ENCODE assay signal across 1 cellular context in the genomic region with DNA sequence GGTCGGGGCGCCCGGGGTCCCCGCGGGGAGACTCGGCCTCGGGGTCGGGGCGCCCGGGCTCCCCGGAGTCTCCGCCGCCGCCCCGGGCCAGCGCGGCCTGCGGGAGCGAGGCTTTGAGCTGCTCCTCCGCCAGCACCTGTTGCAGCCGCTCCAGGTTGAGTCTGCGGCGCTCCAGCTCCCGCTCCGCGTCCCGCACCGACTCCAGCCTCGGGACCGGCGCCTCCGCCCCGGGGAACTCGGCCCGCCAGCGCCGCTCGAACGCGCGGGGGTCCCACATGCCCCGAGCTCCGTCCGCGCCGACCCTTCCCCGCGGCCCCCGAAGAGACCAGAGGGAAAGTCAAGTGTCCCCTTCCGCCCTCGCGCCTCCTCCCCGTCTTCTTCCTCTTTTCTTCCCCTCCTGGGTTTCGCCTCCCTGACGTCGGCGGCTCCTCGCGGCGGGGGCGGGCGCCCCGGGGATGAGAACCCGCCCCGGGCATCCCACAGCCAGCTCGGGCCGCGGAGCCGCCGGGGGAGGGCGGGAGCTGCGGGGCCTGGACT.
A peak's percentile ranks its signal among the peaks of the same experiment; 100 is the strongest.
TF ChIP-seq lines count a peak whose summit lies in the region.

No MANE protein-coding gene starts in this region.

TF ChIP-seq in GM12878, 131 proteins besides CTCF, POLR2A, EP300 and RAD21 (continued from another document and continues in another):
- TF ChIP-seq, protein P1, sequence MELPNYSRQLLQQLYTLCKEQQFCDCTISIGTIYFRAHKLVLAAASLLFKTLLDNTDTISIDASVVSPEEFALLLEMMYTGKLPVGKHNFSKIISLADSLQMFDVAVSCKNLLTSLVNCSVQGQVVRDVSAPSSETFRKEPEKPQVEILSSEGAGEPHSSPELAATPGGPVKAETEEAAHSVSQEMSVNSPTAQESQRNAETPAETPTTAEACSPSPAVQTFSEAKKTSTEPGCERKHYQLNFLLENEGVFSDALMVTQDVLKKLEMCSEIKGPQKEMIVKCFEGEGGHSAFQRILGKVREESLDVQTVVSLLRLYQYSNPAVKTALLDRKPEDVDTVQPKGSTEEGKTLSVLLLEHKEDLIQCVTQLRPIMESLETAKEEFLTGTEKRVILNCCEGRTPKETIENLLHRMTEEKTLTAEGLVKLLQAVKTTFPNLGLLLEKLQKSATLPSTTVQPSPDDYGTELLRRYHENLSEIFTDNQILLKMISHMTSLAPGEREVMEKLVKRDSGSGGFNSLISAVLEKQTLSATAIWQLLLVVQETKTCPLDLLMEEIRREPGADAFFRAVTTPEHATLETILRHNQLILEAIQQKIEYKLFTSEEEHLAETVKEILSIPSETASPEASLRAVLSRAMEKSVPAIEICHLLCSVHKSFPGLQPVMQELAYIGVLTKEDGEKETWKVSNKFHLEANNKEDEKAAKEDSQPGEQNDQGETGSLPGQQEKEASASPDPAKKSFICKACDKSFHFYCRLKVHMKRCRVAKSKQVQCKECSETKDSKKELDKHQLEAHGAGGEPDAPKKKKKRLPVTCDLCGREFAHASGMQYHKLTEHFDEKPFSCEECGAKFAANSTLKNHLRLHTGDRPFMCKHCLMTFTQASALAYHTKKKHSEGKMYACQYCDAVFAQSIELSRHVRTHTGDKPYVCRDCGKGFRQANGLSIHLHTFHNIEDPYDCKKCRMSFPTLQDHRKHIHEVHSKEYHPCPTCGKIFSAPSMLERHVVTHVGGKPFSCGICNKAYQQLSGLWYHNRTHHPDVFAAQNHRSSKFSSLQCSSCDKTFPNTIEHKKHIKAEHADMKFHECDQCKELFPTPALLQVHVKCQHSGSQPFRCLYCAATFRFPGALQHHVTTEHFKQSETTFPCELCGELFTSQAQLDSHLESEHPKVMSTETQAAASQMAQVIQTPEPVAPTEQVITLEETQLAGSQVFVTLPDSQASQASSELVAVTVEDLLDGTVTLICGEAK (IDR thresholded peaks at IDR 0.05; ENCODE audit: borderline replicate concordance): no peak
- TF ChIP-seq, protein P2, sequence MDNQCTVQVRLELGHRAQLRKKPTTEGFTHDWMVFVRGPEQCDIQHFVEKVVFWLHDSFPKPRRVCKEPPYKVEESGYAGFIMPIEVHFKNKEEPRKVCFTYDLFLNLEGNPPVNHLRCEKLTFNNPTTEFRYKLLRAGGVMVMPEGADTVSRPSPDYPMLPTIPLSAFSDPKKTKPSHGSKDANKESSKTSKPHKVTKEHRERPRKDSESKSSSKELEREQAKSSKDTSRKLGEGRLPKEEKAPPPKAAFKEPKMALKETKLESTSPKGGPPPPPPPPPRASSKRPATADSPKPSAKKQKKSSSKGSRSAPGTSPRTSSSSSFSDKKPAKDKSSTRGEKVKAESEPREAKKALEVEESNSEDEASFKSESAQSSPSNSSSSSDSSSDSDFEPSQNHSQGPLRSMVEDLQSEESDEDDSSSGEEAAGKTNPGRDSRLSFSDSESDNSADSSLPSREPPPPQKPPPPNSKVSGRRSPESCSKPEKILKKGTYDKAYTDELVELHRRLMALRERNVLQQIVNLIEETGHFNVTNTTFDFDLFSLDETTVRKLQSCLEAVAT (IDR thresholded peaks at IDR 0.05): no peak
- TF ChIP-seq ZZZ3 (IDR thresholded peaks at IDR 0.05; ENCODE audit: control insufficient read depth, insufficient read length, low read depth) (no peak), ZSCAN29 (IDR thresholded peaks at IDR 0.05) (no peak), FOXK2 (IDR thresholded peaks at IDR 0.05) (no peak), KDM1A (IDR thresholded peaks at IDR 0.05; ENCODE audit: borderline replicate concordance) (no peak), ZNF384 (IDR thresholded peaks at IDR 0.05; ENCODE audit: borderline replicate concordance, low read depth, low read length) (no peak), RCOR1 (conservative IDR thresholded peaks at IDR 0.05; ENCODE audit: low read depth, low read length) (no peak), HDAC6 (IDR thresholded peaks at IDR 0.05; ENCODE audit: unreplicated experiment) (no peak), ZBED1 (IDR thresholded peaks at IDR 0.05; ENCODE audit: borderline replicate concordance) (no peak), TBL1XR1 (IDR thresholded peaks at IDR 0.05; ENCODE audit: low read depth, low read length) (0 out of 2 replicates have a peak, but pooled peaks have one; percentile 49), RAD51 (IDR thresholded peaks at IDR 0.05) (no peak), NRF1 (conservative IDR thresholded peaks at IDR 0.05; ENCODE audit: low read depth, low read length) (no peak), WRNIP1 (IDR thresholded peaks at IDR 0.05; ENCODE audit: borderline replicate concordance, low read depth, low read length) (no peak), EZH2 (IDR thresholded peaks at IDR 0.05; ENCODE audit: borderline replicate concordance, control insufficient read depth, low read depth, low read length) (no peak), KAT2A (conservative IDR thresholded peaks at IDR 0.05; ENCODE audit: control insufficient read depth, low read depth, low read length) (no peak), CBX5 (IDR thresholded peaks at IDR 0.05; ENCODE audit: low read depth) (no peak), RBBP5 (conservative IDR thresholded peaks at IDR 0.05) (no peak), BMI1 (IDR thresholded peaks at IDR 0.05; ENCODE audit: borderline replicate concordance) (no peak), CHD1 (IDR thresholded peaks at IDR 0.05; ENCODE audit: low read depth, low read length) (no peak), RUNX3 (IDR thresholded peaks at IDR 0.05; ENCODE audit: low read length) (peak; percentile 24; the same call in 1 of the 2 replicates), SREBF2 (IDR thresholded peaks at IDR 0.05; ENCODE audit: low read length) (no peak), GABPA (IDR thresholded peaks at IDR 0.05; ENCODE audit: low read depth) (no peak), POLR2AphosphoS2 (IDR thresholded peaks at IDR 0.05; ENCODE audit: low read depth, low read length) (peak; percentile 79; the same call in 1 of the 2 replicates), CEBPB (IDR thresholded peaks at IDR 0.05; ENCODE audit: borderline replicate concordance in 1 of 2, low read depth in 2 of 2, low read length in 2 of 2) (no peak), ASH2L (IDR thresholded peaks at IDR 0.05; ENCODE audit: borderline replicate concordance, low read depth) (no peak), TAF1 (IDR thresholded peaks at IDR 0.05; ENCODE audit: borderline replicate concordance, low read depth, low read length) (peak; percentile 55; the same call in 1 of the 2 replicates), ZNF274 (IDR thresholded peaks at IDR 0.05; ENCODE audit: insufficient read depth, insufficient read length) (no peak), NFIC (IDR thresholded peaks at IDR 0.05; ENCODE audit: low read depth, low read length) (no peak)
- TF ChIP-seq, protein P3, sequence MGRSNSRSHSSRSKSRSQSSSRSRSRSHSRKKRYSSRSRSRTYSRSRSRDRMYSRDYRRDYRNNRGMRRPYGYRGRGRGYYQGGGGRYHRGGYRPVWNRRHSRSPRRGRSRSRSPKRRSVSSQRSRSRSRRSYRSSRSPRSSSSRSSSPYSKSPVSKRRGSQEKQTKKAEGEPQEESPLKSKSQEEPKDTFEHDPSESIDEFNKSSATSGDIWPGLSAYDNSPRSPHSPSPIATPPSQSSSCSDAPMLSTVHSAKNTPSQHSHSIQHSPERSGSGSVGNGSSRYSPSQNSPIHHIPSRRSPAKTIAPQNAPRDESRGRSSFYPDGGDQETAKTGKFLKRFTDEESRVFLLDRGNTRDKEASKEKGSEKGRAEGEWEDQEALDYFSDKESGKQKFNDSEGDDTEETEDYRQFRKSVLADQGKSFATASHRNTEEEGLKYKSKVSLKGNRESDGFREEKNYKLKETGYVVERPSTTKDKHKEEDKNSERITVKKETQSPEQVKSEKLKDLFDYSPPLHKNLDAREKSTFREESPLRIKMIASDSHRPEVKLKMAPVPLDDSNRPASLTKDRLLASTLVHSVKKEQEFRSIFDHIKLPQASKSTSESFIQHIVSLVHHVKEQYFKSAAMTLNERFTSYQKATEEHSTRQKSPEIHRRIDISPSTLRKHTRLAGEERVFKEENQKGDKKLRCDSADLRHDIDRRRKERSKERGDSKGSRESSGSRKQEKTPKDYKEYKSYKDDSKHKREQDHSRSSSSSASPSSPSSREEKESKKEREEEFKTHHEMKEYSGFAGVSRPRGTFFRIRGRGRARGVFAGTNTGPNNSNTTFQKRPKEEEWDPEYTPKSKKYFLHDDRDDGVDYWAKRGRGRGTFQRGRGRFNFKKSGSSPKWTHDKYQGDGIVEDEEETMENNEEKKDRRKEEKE (IDR thresholded peaks at IDR 0.05): no peak
- TF ChIP-seq, protein P4, sequence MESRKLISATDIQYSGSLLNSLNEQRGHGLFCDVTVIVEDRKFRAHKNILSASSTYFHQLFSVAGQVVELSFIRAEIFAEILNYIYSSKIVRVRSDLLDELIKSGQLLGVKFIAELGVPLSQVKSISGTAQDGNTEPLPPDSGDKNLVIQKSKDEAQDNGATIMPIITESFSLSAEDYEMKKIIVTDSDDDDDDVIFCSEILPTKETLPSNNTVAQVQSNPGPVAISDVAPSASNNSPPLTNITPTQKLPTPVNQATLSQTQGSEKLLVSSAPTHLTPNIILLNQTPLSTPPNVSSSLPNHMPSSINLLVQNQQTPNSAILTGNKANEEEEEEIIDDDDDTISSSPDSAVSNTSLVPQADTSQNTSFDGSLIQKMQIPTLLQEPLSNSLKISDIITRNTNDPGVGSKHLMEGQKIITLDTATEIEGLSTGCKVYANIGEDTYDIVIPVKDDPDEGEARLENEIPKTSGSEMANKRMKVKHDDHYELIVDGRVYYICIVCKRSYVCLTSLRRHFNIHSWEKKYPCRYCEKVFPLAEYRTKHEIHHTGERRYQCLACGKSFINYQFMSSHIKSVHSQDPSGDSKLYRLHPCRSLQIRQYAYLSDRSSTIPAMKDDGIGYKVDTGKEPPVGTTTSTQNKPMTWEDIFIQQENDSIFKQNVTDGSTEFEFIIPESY (IDR thresholded peaks at IDR 0.05): no peak
- TF ChIP-seq, protein P5, sequence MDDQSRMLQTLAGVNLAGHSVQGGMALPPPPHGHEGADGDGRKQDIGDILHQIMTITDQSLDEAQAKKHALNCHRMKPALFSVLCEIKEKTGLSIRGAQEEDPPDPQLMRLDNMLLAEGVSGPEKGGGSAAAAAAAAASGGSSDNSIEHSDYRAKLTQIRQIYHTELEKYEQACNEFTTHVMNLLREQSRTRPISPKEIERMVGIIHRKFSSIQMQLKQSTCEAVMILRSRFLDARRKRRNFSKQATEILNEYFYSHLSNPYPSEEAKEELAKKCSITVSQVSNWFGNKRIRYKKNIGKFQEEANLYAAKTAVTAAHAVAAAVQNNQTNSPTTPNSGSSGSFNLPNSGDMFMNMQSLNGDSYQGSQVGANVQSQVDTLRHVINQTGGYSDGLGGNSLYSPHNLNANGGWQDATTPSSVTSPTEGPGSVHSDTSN (IDR thresholded peaks at IDR 0.05; ENCODE audit: insufficient replicate concordance, low read depth, low read length): no peak
- TF ChIP-seq, protein P6, sequence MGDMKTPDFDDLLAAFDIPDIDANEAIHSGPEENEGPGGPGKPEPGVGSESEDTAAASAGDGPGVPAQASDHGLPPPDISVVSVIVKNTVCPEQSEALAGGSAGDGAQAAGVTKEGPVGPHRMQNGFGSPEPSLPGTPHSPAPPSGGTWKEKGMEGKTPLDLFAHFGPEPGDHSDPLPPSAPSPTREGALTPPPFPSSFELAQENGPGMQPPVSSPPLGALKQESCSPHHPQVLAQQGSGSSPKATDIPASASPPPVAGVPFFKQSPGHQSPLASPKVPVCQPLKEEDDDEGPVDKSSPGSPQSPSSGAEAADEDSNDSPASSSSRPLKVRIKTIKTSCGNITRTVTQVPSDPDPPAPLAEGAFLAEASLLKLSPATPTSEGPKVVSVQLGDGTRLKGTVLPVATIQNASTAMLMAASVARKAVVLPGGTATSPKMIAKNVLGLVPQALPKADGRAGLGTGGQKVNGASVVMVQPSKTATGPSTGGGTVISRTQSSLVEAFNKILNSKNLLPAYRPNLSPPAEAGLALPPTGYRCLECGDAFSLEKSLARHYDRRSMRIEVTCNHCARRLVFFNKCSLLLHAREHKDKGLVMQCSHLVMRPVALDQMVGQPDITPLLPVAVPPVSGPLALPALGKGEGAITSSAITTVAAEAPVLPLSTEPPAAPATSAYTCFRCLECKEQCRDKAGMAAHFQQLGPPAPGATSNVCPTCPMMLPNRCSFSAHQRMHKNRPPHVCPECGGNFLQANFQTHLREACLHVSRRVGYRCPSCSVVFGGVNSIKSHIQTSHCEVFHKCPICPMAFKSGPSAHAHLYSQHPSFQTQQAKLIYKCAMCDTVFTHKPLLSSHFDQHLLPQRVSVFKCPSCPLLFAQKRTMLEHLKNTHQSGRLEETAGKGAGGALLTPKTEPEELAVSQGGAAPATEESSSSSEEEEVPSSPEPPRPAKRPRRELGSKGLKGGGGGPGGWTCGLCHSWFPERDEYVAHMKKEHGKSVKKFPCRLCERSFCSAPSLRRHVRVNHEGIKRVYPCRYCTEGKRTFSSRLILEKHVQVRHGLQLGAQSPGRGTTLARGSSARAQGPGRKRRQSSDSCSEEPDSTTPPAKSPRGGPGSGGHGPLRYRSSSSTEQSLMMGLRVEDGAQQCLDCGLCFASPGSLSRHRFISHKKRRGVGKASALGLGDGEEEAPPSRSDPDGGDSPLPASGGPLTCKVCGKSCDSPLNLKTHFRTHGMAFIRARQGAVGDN (IDR thresholded peaks at IDR 0.05): peak; percentile 68; the same call in 1 of the 2 replicates
- TF ChIP-seq, protein P7, sequence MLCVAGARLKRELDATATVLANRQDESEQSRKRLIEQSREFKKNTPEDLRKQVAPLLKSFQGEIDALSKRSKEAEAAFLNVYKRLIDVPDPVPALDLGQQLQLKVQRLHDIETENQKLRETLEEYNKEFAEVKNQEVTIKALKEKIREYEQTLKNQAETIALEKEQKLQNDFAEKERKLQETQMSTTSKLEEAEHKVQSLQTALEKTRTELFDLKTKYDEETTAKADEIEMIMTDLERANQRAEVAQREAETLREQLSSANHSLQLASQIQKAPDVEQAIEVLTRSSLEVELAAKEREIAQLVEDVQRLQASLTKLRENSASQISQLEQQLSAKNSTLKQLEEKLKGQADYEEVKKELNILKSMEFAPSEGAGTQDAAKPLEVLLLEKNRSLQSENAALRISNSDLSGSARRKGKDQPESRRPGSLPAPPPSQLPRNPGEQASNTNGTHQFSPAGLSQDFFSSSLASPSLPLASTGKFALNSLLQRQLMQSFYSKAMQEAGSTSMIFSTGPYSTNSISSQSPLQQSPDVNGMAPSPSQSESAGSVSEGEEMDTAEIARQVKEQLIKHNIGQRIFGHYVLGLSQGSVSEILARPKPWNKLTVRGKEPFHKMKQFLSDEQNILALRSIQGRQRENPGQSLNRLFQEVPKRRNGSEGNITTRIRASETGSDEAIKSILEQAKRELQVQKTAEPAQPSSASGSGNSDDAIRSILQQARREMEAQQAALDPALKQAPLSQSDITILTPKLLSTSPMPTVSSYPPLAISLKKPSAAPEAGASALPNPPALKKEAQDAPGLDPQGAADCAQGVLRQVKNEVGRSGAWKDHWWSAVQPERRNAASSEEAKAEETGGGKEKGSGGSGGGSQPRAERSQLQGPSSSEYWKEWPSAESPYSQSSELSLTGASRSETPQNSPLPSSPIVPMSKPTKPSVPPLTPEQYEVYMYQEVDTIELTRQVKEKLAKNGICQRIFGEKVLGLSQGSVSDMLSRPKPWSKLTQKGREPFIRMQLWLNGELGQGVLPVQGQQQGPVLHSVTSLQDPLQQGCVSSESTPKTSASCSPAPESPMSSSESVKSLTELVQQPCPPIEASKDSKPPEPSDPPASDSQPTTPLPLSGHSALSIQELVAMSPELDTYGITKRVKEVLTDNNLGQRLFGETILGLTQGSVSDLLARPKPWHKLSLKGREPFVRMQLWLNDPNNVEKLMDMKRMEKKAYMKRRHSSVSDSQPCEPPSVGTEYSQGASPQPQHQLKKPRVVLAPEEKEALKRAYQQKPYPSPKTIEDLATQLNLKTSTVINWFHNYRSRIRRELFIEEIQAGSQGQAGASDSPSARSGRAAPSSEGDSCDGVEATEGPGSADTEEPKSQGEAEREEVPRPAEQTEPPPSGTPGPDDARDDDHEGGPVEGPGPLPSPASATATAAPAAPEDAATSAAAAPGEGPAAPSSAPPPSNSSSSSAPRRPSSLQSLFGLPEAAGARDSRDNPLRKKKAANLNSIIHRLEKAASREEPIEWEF (IDR thresholded peaks at IDR 0.05; ENCODE audit: insufficient replicate concordance, low read depth, low read length): no peak
